In the genomic region with DNA sequence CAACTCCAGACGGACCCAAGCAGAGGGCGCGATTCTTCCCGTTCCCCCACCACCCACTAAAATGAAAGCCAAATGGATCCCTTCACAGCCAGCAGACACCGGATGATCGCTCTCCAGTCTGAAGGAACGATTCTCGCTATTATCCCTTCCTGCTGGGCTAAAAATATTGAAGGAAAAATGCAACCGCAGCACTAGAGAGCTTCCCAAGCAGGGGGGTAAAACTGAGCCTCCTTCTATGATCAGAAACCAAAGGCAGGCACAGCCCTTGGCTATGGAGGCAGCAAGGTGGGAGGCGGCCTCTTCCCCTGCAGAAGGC, we compare ENCODE assay signal across 13 cellular contexts. TPM values are rescaled to one million over a fixed set of nuclear protein-coding genes. Genes with fewer than 3 reads are reported as not detected.
DNase-seq lines count a peak whose midpoint lies in the region; ATAC-seq and TF ChIP-seq lines count a peak whose summit lies in the region.
"Had no signal": no experiment of that assay in that cellular context is flagged by ENCODE, and none has a peak within 500 bp of the region (broad histone marks: within the 10 kb centered on the region; RNA-seq: fewer than 3 reads in every experiment).

No MANE protein-coding gene starts in this region.

- no peak overlapping the region for H4K12ac ChIP-seq in trophoblast cell (ENCODE audit: low read depth, low read length)

- H3K36me3 ChIP-seq in OCI-LY3 (replicated peaks; ENCODE audit: low read depth, low read length) (peaks cover 22% of the 10 kb centered on the region), esophagus muscularis mucosa (peaks cover 0 to 5% (median 0%) of the 10 kb centered on the region in 4 donors), trophoblast cell (ENCODE audit: control insufficient read depth in 1 of 2, insufficient read depth in 2 of 2, low read length in 2 of 2) (peaks cover 26 to 47% of the 10 kb centered on the region in 2 experiments)
- no peaks in the 10 kb centered on the region for H3K36me3 ChIP-seq in CD8-positive, alpha-beta memory T cell (ENCODE audit: insufficient read depth, low read length)
- H3K36me3 ChIP-seq: gastrocnemius medialis had no signal

- TF ChIP-seq CTCF in AG10803 (conservative IDR thresholded peaks at IDR 0.05; ENCODE audit: low read length) (no peak), OCI-LY3 (IDR thresholded peaks at IDR 0.05; ENCODE audit: low read depth, low read length) (no peak), esophagus muscularis mucosa (IDR thresholded peaks at IDR 0.05) (no peak)

- no peak overlapping the region for H3K27ac Mint-ChIP-seq in CD8-positive, alpha-beta memory T cell
- H3K27ac Mint-ChIP-seq in activated T-helper 2 cell treated with anti-CD3 and anti-CD28 coated beads, Interferon-gamma antibody, Interleukin-2, Interleukin-4, amounts not matched to agents 10 μg/mL and 5 μg/mL and 100 μg/mL, durations not matched to agents 14 hours and 24 hours and 36 hours: no peak overlapping the region

- TF ChIP-seq EP300 in esophagus muscularis mucosa (IDR thresholded peaks at IDR 0.05): no peak

- H3K4me1 ChIP-seq in OCI-LY3 (ENCODE audit: low read length) (peaks cover 87% of the 10 kb centered on the region), esophagus muscularis mucosa (peaks cover 7 to 42% (median 30%) of the 10 kb centered on the region in 4 donors), trophoblast cell (ENCODE audit: control insufficient read depth in 1 of 2, insufficient read depth in 2 of 2, low read length in 2 of 2) (peaks cover 25 to 35% of the 10 kb centered on the region in 2 experiments)
- H3K4me1 ChIP-seq in CD8-positive, alpha-beta memory T cell (ENCODE audit: insufficient read depth, low read length): no peaks in the 10 kb centered on the region

- H3K9me3 Mint-ChIP-seq in CD8-positive, alpha-beta memory T cell: no peaks in the 10 kb centered on the region
- no peaks in the 10 kb centered on the region for H3K9me3 Mint-ChIP-seq in activated T-helper 2 cell treated with anti-CD3 and anti-CD28 coated beads, Interferon-gamma antibody, Interleukin-2, Interleukin-4, amounts not matched to agents 10 μg/mL and 5 μg/mL and 100 μg/mL, durations not matched to agents 14 hours and 24 hours and 36 hours

- no peaks in the 10 kb centered on the region for H3K27me3 Mint-ChIP-seq in CD8-positive, alpha-beta memory T cell
- H3K27me3 Mint-ChIP-seq in activated T-helper 2 cell treated with anti-CD3 and anti-CD28 coated beads, Interferon-gamma antibody, Interleukin-2, Interleukin-4, amounts not matched to agents 10 μg/mL and 5 μg/mL and 100 μg/mL, durations not matched to agents 14 hours and 24 hours and 36 hours (ENCODE audit: low read depth): no peaks in the 10 kb centered on the region

- H3K79me2 ChIP-seq in OCI-LY3 (ENCODE audit: low read length) (peaks cover 93% of the 10 kb centered on the region), trophoblast cell (ENCODE audit: control insufficient read depth, insufficient read depth, low read length, poor library complexity) (peaks cover 47% of the 10 kb centered on the region)

- H2BK12ac ChIP-seq in trophoblast cell (ENCODE audit: low read length): no peak overlapping the region

- no peak overlapping the region for H3K14ac ChIP-seq in trophoblast cell (ENCODE audit: low read length)

- no peak overlapping the region for H2BK5ac ChIP-seq in trophoblast cell (ENCODE audit: low read depth, low read length, poor library complexity)

- CTCF ChIA-PET in CD8-positive, alpha-beta memory T cell (lab: Charles Lee): no interaction called here

- H3K9me3 ChIP-seq in OCI-LY3 (ENCODE audit: insufficient read depth, low read length): no peaks in the 10 kb centered on the region
- no peaks in the 10 kb centered on the region for H3K9me3 ChIP-seq in esophagus muscularis mucosa
- H3K9me3 ChIP-seq in trophoblast cell (ENCODE audit: insufficient read depth, low read depth, low read length): peaks cover 3% of the 10 kb centered on the region
- no peaks in the 10 kb centered on the region for H3K9me3 ChIP-seq in CD8-positive, alpha-beta memory T cell (ENCODE audit: low read length)
- H3K9me3 ChIP-seq: gastrocnemius medialis had no signal

- WGBS in esophagus muscularis mucosa: 68% methylated on average over 10 of the region's 10 CpGs
- no CpG with 5 or more reads among the region's 10 CpGs for WGBS in trophoblast cell (ENCODE audit: extremely low coverage, insufficient coverage, insufficient read length)

- H3K4ac ChIP-seq in trophoblast cell (ENCODE audit: low read depth, low read length): peak overlapping the region; percentile 85

- no peak for ATAC-seq in HG03039 (IDR thresholded peaks at IDR 0.05; ENCODE audit: unreplicated experiment)
- ATAC-seq: gastrocnemius medialis had no signal

- peak overlapping the region; percentile 67 for H3K4me2 ChIP-seq in OCI-LY3 (ENCODE audit: low read length)
- H3K4me2 ChIP-seq in trophoblast cell (ENCODE audit: low read length): no peak overlapping the region

- peaks cover 10% of the 10 kb centered on the region for H4K20me1 ChIP-seq in OCI-LY3 (ENCODE audit: insufficient read depth, low read length)

- intact Hi-C loops in esophagus muscularis mucosa (cut with DNase I): no loop called here
- intact Hi-C loops in activated T-helper 2 cell treated with anti-CD3 and anti-CD28 coated beads, Interferon-gamma antibody, Interleukin-2, Interleukin-4, amounts not matched to agents 10 μg/mL and 5 μg/mL and 100 μg/mL, durations not matched to agents 14 hours and 24 hours and 36 hours (cut with micrococcal nuclease): no loop called here

- no peak for DNase-seq in AG10803 (ENCODE audit: low read depth)
- no peak for DNase-seq in esophagus muscularis mucosa (ENCODE audit: extremely low spot score)
- DNase-seq in trophoblast cell: no peak
- no peak for DNase-seq in CD8-positive, alpha-beta memory T cell
- DNase-seq in activated T-helper 2 cell treated with anti-CD3 and anti-CD28 coated beads, Interferon-gamma antibody, Interleukin-2, Interleukin-4, amounts not matched to agents 10 μg/mL and 5 μg/mL and 100 μg/mL, durations not matched to agents 14 hours and 24 hours and 36 hours (ENCODE audit: low spot score): no peak
- DNase-seq in UCSD-AML1 (lab: John Stamatoyannopoulos, UW; ENCODE audit: unreplicated experiment): no peak
- DNase-seq: activated CD4-positive, alpha-beta T cell treated with anti-CD3 and anti-CD28 coated beads for 1 hour; activated gamma-delta T cell; gastrocnemius medialis; NCI-H2081; T-helper 2 cell had no signal

- H3K18ac ChIP-seq in trophoblast cell (ENCODE audit: low read length): no peak overlapping the region

- POLR2A ChIA-PET in CD8-positive, alpha-beta memory T cell (lab: Charles Lee): no interaction called here

- no peaks in the 10 kb centered on the region for H3K36me3 Mint-ChIP-seq in CD8-positive, alpha-beta memory T cell
- no peaks in the 10 kb centered on the region for H3K36me3 Mint-ChIP-seq in activated T-helper 2 cell treated with anti-CD3 and anti-CD28 coated beads, Interferon-gamma antibody, Interleukin-2, Interleukin-4, amounts not matched to agents 10 μg/mL and 5 μg/mL and 100 μg/mL, durations not matched to agents 14 hours and 24 hours and 36 hours (ENCODE audit: low read depth)

- no peak for TF ChIP-seq POLR2A in esophagus muscularis mucosa (IDR thresholded peaks at IDR 0.05; ENCODE audit: low read depth)

- no peak overlapping the region for H2AK5ac ChIP-seq in trophoblast cell (ENCODE audit: low read length)

- H2BK120ac ChIP-seq in trophoblast cell (ENCODE audit: insufficient read depth, low read length, poor library complexity): no peak overlapping the region

- no peak overlapping the region for H3K4me3 Mint-ChIP-seq in CD8-positive, alpha-beta memory T cell
- no peak overlapping the region for H3K4me3 Mint-ChIP-seq in activated T-helper 2 cell treated with anti-CD3 and anti-CD28 coated beads, Interferon-gamma antibody, Interleukin-2, Interleukin-4, amounts not matched to agents 10 μg/mL and 5 μg/mL and 100 μg/mL, durations not matched to agents 14 hours and 24 hours and 36 hours (ENCODE audit: low read depth)

- no peak overlapping the region for H4K8ac ChIP-seq in trophoblast cell (ENCODE audit: low read depth, low read length)

- no peaks in the 10 kb centered on the region for H3K27me3 ChIP-seq in OCI-LY3 (ENCODE audit: low read depth, low read length)
- H3K27me3 ChIP-seq in esophagus muscularis mucosa: no peaks in the 10 kb centered on the region
- H3K27me3 ChIP-seq in trophoblast cell (ENCODE audit: insufficient read depth, low read length): no peaks in the 10 kb centered on the region
- no peaks in the 10 kb centered on the region for H3K27me3 ChIP-seq in CD8-positive, alpha-beta memory T cell (ENCODE audit: insufficient read depth, low read length, poor library complexity, severe bottlenecking)

- no peak overlapping the region for H4K91ac ChIP-seq in trophoblast cell (ENCODE audit: low read depth, low read length)

- peak overlapping the region; percentile 67 for H3K27ac ChIP-seq in OCI-LY3 (ENCODE audit: low read length)
- H3K27ac ChIP-seq in esophagus muscularis mucosa (replicated peaks in 1 of 4): peak overlapping the region; percentile 15 to 61 (median 39)
- no peak overlapping the region for H3K27ac ChIP-seq in trophoblast cell (ENCODE audit: low read depth, low read length)
- H3K27ac ChIP-seq in CD8-positive, alpha-beta memory T cell (ENCODE audit: low read depth, low read length): no peak overlapping the region
- H3K27ac ChIP-seq: gastrocnemius medialis had no signal

- peak overlapping the region; percentile 23 for H3K4me3 ChIP-seq in AG10803 (ENCODE audit: low read length)
- H3K4me3 ChIP-seq in OCI-LY3 (ENCODE audit: low read length): peak overlapping the region; percentile 51
- H3K4me3 ChIP-seq in esophagus muscularis mucosa: peak overlapping the region in 2 of 4 donors; percentile 0 to 20
- H3K4me3 ChIP-seq in trophoblast cell (ENCODE audit: low read depth, low read length): no peak overlapping the region
- no peak overlapping the region for H3K4me3 ChIP-seq in CD8-positive, alpha-beta memory T cell (ENCODE audit: low read length)
- H3K4me3 ChIP-seq: gastrocnemius medialis had no signal

- H3K9ac ChIP-seq in OCI-LY3 (ENCODE audit: low read length) (peak overlapping the region; percentile 56; the same call in 1 of the 2 replicates), trophoblast cell (ENCODE audit: low read length) (no peak overlapping the region)

- peaks cover 9% of the 10 kb centered on the region for H3K79me1 ChIP-seq in trophoblast cell (ENCODE audit: low read length)

- H2AFZ ChIP-seq in OCI-LY3 (ENCODE audit: low read depth, low read length) (no peak overlapping the region), trophoblast cell (ENCODE audit: insufficient read depth, low read length, poor library complexity) (no peak overlapping the region)

- no peak overlapping the region for H3K23ac ChIP-seq in trophoblast cell (ENCODE audit: low read length)

- peaks cover 9 to 12% (median 12%) of the 10 kb centered on the region in 3 donors for H3K4me1 Mint-ChIP-seq in CD8-positive, alpha-beta memory T cell
- peaks cover 3% of the 10 kb centered on the region for H3K4me1 Mint-ChIP-seq in activated T-helper 2 cell treated with anti-CD3 and anti-CD28 coated beads, Interferon-gamma antibody, Interleukin-2, Interleukin-4, amounts not matched to agents 10 μg/mL and 5 μg/mL and 100 μg/mL, durations not matched to agents 14 hours and 24 hours and 36 hours (ENCODE audit: low read depth)

RNA-seq across cellular contexts. Expression of a gene that starts 41.2 kb away (rescaled TPM):
- total RNA-seq in esophagus muscularis mucosa: 10 to 100 TPM in 2 of 4 donors, 1 to 10 TPM in 2; 9.1 to 13.5 (median 10.1) TPM
- 54.6 and 55.9 TPM in 2 replicates for polyA plus RNA-seq in trophoblast cell (2013)
- 1 to 10 TPM; 6.0 to 7.6 TPM for total RNA-seq in CD8-positive, alpha-beta memory T cell
- 1.1 TPM for polyA plus RNA-seq in CD8-positive, alpha-beta memory T cell
- 8.6 TPM in 2 replicates for total RNA-seq in activated T-helper 2 cell treated with anti-CD3 and anti-CD28 coated beads, Interferon-gamma antibody, Interleukin-2, Interleukin-4, amounts not matched to agents 10 μg/mL and 5 μg/mL and 100 μg/mL, durations not matched to agents 14 hours and 24 hours and 36 hours

Comparison
In these comparisons a context has a peak if more than half of its experiments do, and no peak if none do; other contexts are left out.
1. H3K4me3 ChIP-seq: peak in AG10803 (single experiment) and OCI-LY3 (single experiment); none in trophoblast cell (single experiment) and CD8-positive, alpha-beta memory T cell (single experiment).
2. H3K27ac ChIP-seq: peak in OCI-LY3 (single experiment) and esophagus muscularis mucosa (4 of 4); none in trophoblast cell (single experiment) and CD8-positive, alpha-beta memory T cell (single experiment).